ENCODE assay signal across 19 cellular contexts in genomic region chr7:94345907-94346306, GRCh38. TPM values are rescaled to one million over a fixed set of nuclear protein-coding genes. Genes with fewer than 3 reads are reported as not detected.
"Had no signal": no experiment of that assay in that cellular context is flagged by ENCODE, and none has a peak within 500 bp of the region (broad histone marks: within the 10 kb centered on the region; RNA-seq: fewer than 3 reads in every experiment).

No MANE protein-coding gene starts in this region.

- H3K27ac ChIP-seq: foreskin keratinocyte, left ventricle myocardium inferior, lower lobe of right lung, spleen, upper lobe of right lung had no signal

- H3K9me3 Mint-ChIP-seq: memory B cell; nephron progenitor cell; stimulated activated memory B cell treated with anti-CD40 and anti-IgM and Interleukin-4, amounts not matched to agents 10 μg/mL and 1 μg/mL and 100 μg/mL, for 72 hours; stimulated activated naive CD8-positive, alpha-beta T cell treated with anti-CD3 and anti-CD28 coated beads, Interleukin-15, Interleukin-2, amounts not matched to agents 100 ng/mL and 50 ng/mL, for 24 hours had no signal

- H3K4me1 ChIP-seq: left ventricle myocardium inferior, lower lobe of right lung, spleen, upper lobe of right lung had no signal

- H3K4me3 ChIP-seq: left ventricle myocardium inferior, lower lobe of right lung, spleen, tibial artery, upper lobe of right lung had no signal

- FAIRE-seq: keratinocyte had no signal

- H3K4me1 Mint-ChIP-seq: immature natural killer cell had no signal

- H3K27me3 ChIP-seq: foreskin keratinocyte, spleen, tibial artery, upper lobe of right lung had no signal

- H3K27me3 Mint-ChIP-seq: stimulated activated naive CD8-positive, alpha-beta T cell treated with anti-CD3 and anti-CD28 coated beads, Interleukin-15, Interleukin-2, amounts not matched to agents 100 ng/mL and 50 ng/mL, for 24 hours had no signal

- H3K4me3 Mint-ChIP-seq: immature natural killer cell; memory B cell; naive B cell; stimulated activated memory B cell treated with anti-CD40 and anti-IgM and Interleukin-4, amounts not matched to agents 10 μg/mL and 1 μg/mL and 100 μg/mL, for 72 hours; stimulated activated naive CD8-positive, alpha-beta T cell treated with anti-CD3 and anti-CD28 coated beads, Interleukin-15, Interleukin-2, amounts not matched to agents 100 ng/mL and 50 ng/mL, for 24 hours had no signal

- H3K9me3 ChIP-seq: left ventricle myocardium inferior, lower lobe of right lung, spleen, tibial artery, upper lobe of right lung had no signal

- ATAC-seq: foreskin keratinocyte; lower lobe of right lung; sciatic nerve; stimulated activated memory B cell treated with anti-CD40 and anti-IgM and Interleukin-4, amounts not matched to agents 10 μg/mL and 1 μg/mL and 100 μg/mL, for 72 hours; upper lobe of right lung had no signal

- H3K27ac Mint-ChIP-seq: immature natural killer cell; memory B cell; stimulated activated memory B cell treated with anti-CD40 and anti-IgM and Interleukin-4, amounts not matched to agents 10 μg/mL and 1 μg/mL and 100 μg/mL, for 72 hours; stimulated activated naive CD8-positive, alpha-beta T cell treated with anti-CD3 and anti-CD28 coated beads, Interleukin-15, Interleukin-2, amounts not matched to agents 100 ng/mL and 50 ng/mL, for 24 hours had no signal

- DNase-seq: effector memory CD4-positive, alpha-beta T cell; foreskin keratinocyte; immature natural killer cell; left ventricle myocardium inferior; lower lobe of right lung; naive B cell; nephron progenitor cell; posterior cingulate gyrus; spleen; stimulated activated CD4-positive, alpha-beta T cell treated with anti-CD3 and anti-CD28 coated beads, Interleukin-15, amount 100 ng/mL, for 24 hours; stimulated activated CD4-positive, alpha-beta T cell treated with anti-CD3 and anti-CD28 coated beads, Interleukin-1b, Interleukin-23, amount 100 ng/mL, for 48 hours; stimulated activated CD4-positive, alpha-beta T cell treated with anti-CD3 and anti-CD28 coated beads, Interleukin-4, amount 100 ng/mL, for 24 hours; tibial artery; upper lobe of right lung had no signal

- H3K36me3 ChIP-seq: left ventricle myocardium inferior, lower lobe of right lung, spleen, tibial artery, upper lobe of right lung had no signal

- H3K36me3 Mint-ChIP-seq: immature natural killer cell; memory B cell; stimulated activated memory B cell treated with anti-CD40 and anti-IgM and Interleukin-4, amounts not matched to agents 10 μg/mL and 1 μg/mL and 100 μg/mL, for 72 hours had no signal

RNA-seq across cellular contexts. Expression of gene COL1A2, which starts 48.8 kb away (rescaled TPM):
- polyA plus RNA-seq: immature natural killer cell had no signal
